Comparison of ENCODE assay signal across 20 cellular contexts in genomic region chrX:20372533-20372932, GRCh38.
DNase-seq lines count a peak whose midpoint lies in the region; ATAC-seq, FAIRE-seq and TF ChIP-seq lines count a peak whose summit lies in the region.
"Had no signal": no experiment of that assay in that cellular context is flagged by ENCODE, and none has a peak within 500 bp of the region (broad histone marks: within the 10 kb centered on the region; RNA-seq: fewer than 3 reads in every experiment).

No MANE protein-coding gene starts in this region.

- no peak overlapping the region for H3K4me2 ChIP-seq in HepG2 (ENCODE audit: low read depth, low read length)
- H3K4me2 ChIP-seq: GM23338 had no signal

- H3K9me3 ChIP-seq in HepG2 (ENCODE audit: low read length) (no peaks in the 10 kb centered on the region), right lobe of liver (no peaks in the 10 kb centered on the region), adipocyte (ENCODE audit: control insufficient read depth, low read length) (no peaks in the 10 kb centered on the region), pancreas (no peaks in the 10 kb centered on the region)
- H3K9me3 ChIP-seq: right atrium auricular region had no signal

- no peak overlapping the region for H3K9ac ChIP-seq in HepG2 (ENCODE audit: insufficient read depth, low read depth, low read length)
- H3K9ac ChIP-seq in adipocyte (ENCODE audit: low read length) = no peak overlapping the region

- TF ChIP-seq EP300 in HepG2 (IDR thresholded peaks at IDR 0.05; ENCODE audit: low read depth in 2 of 2, low read length in 2 of 2) (no peak), HepG2 (CRISPR knock-in tag; IDR thresholded peaks at IDR 0.05; ENCODE audit: borderline replicate concordance) (no peak)

- TF ChIP-seq RAD21 in HepG2 (CRISPR knock-in tag; IDR thresholded peaks at IDR 0.05) = no peak

- H3K36me3 ChIP-seq in HepG2 (replicated peaks in 1 of 2; ENCODE audit: control insufficient read depth in 1 of 2, insufficient read depth in 2 of 2, low read length in 2 of 2) (no peaks in the 10 kb centered on the region), right lobe of liver (no peaks in the 10 kb centered on the region), adipocyte (ENCODE audit: control insufficient read depth, insufficient read depth, low read length, severe bottlenecking) (no peaks in the 10 kb centered on the region), kidney epithelial cell (ENCODE audit: control insufficient read depth, insufficient read depth, low read length) (no peaks in the 10 kb centered on the region), pancreas (no peaks in the 10 kb centered on the region)
- H3K36me3 ChIP-seq: right atrium auricular region had no signal

- intact Hi-C loops in HepG2 (cut with micrococcal nuclease; ENCODE audit: unreplicated experiment) = no loop called here
- intact Hi-C loops in right lobe of liver (cut with DNase I) = no loop called here
- intact Hi-C loops in pancreas (cut with DNase I) = no loop called here

- H3K4me1 ChIP-seq in HepG2 (ENCODE audit: insufficient read depth, low read length) (peaks cover 45% of the 10 kb centered on the region), right lobe of liver (no peaks in the 10 kb centered on the region), adipocyte (ENCODE audit: control insufficient read depth, insufficient read depth, low read length) (no peaks in the 10 kb centered on the region), pancreas (peaks cover 0 to 10% (median 8%) of the 10 kb centered on the region in 3 donors)
- H3K4me1 ChIP-seq: right atrium auricular region had no signal

- H3K4me3 Mint-ChIP-seq in endothelial cell (ENCODE audit: unreplicated experiment) = no peak overlapping the region
- H3K4me3 Mint-ChIP-seq: activated naive CD8-positive, alpha-beta T cell; GM23338; natural killer cell had no signal

- in situ Hi-C loops in HepG2 (cut with HindIII; ENCODE audit: extremely low pct_ligation_motif_present, low pct_unique_long_range_greater_than_20kb) = no loop called here

- FAIRE-seq in HepG2 (lab: Jason Lieb, UNC) (peak; percentile 15), pancreas (lab: Jason Lieb, UNC) (no peak)
- FAIRE-seq: A204.1 had no signal

- H3K27me3 ChIP-seq in HepG2 (ENCODE audit: control insufficient read depth in 1 of 2, insufficient read depth in 2 of 2, low read length in 2 of 2) (no peaks in the 10 kb centered on the region), right lobe of liver (no peaks in the 10 kb centered on the region), adipocyte (replicated peaks; ENCODE audit: control insufficient read depth, insufficient read depth, low read length) (no peaks in the 10 kb centered on the region), kidney epithelial cell (ENCODE audit: control insufficient read depth, insufficient read depth, low read length) (no peaks in the 10 kb centered on the region), pancreas (peaks cover 0 to 5% (median 1%) of the 10 kb centered on the region in 4 donors)
- H3K27me3 ChIP-seq: right atrium auricular region had no signal

- TF ChIP-seq POLR2A in HepG2 (IDR thresholded peaks at IDR 0.05; ENCODE audit: insufficient read depth in 1 of 2, low read depth in 2 of 2, low read length in 2 of 2) = no peak
- TF ChIP-seq POLR2A in right lobe of liver (IDR thresholded peaks at IDR 0.05) = no peak

- H3K4me3 ChIP-seq in HepG2 (replicated peaks in 1 of 3; ENCODE audit: insufficient read depth in 1 of 3, low read depth in 2 of 3, low read length in 3 of 3) (no peak overlapping the region), right lobe of liver (no peak overlapping the region), adipocyte (ENCODE audit: low read length) (no peak overlapping the region), kidney epithelial cell (ENCODE audit: low read depth, low read length) (no peak overlapping the region), pancreas (no peak overlapping the region)
- H3K4me3 ChIP-seq: GM23338, right atrium auricular region had no signal

- TF ChIP-seq CTCF in HepG2 (CRISPR knock-in tag; IDR thresholded peaks at IDR 0.05) (no peak), right lobe of liver (IDR thresholded peaks at IDR 0.05) (no peak), kidney epithelial cell (IDR thresholded peaks at IDR 0.05; ENCODE audit: insufficient read depth, low read length, poor library complexity, severe bottlenecking) (no peak), endothelial cell (IDR thresholded peaks at IDR 0.05; ENCODE audit: unreplicated experiment) (no peak), pancreas (IDR thresholded peaks at IDR 0.05) (no peak)

- H3K36me3 Mint-ChIP-seq in endothelial cell (ENCODE audit: low read depth, unreplicated experiment) = no peaks in the 10 kb centered on the region
- H3K36me3 Mint-ChIP-seq: activated naive CD8-positive, alpha-beta T cell; natural killer cell had no signal

- H3K27ac ChIP-seq in HepG2 (ENCODE audit: extremely low read length, insufficient read depth, low read length) (no peak overlapping the region), right lobe of liver (no peak overlapping the region), pancreas (no peak overlapping the region)
- H3K27ac ChIP-seq: right atrium auricular region had no signal

- H2AFZ ChIP-seq in HepG2 (ENCODE audit: low read length) = no peak overlapping the region
- H2AFZ ChIP-seq: GM23338 had no signal

- 87% methylated on average over 1 of the region's 1 CpG for WGBS in HepG2 (ENCODE audit: low lambda C conversion rate)
- WGBS in right lobe of liver (ENCODE audit: insufficient coverage, low coverage, low lambda C conversion rate, missing lambda C conversion rate) = 18% methylated on average over 1 of the region's 1 CpG
- WGBS in pancreas, 2 donors = 58 to 77% methylated on average over 1 of the region's 1 CpG

- POLR2A ChIA-PET in HepG2 (lab: Yijun Ruan, JAX) = interaction anchor here (0.7 to 2.0 kb wide), 2 partner anchors 10 to 106 kb away, joined by 3 to 10 read pairs; partner anchors contain the start of gene RPS6KA3

- DNase-seq in HepG2 (ENCODE audit: low spot score) (no peak), right lobe of liver (no peak), adipocyte (ENCODE audit: low read depth) (peak; percentile 52), kidney epithelial cell (ENCODE audit: low read depth) (peak; percentile 19), RKO (ENCODE audit: low spot score) (no peak), endothelial cell (ENCODE audit: low spot score) (no peak), pancreas (no peak), NCI-H524 treated with DMSO at 0.1 percent for 48 hours (lab: John Stamatoyannopoulos, UW) (no peak)
- DNase-seq: activated CD4-positive, CD25-positive, alpha-beta regulatory T cell treated with anti-CD3 and anti-CD28 coated beads, Interleukin-2, amount 50 U/mL, for 72 hours; cerebellar nuclear complex; natural killer cell; NCI-H1436; NCI-H510A; OCI-M1; stimulated activated CD4-positive, alpha-beta T cell treated with anti-CD3 and anti-CD28 coated beads, Interleukin-4, amount 100 ng/mL, for 24 hours; trophoblast cell had no signal

- H3K27me3 Mint-ChIP-seq in endothelial cell (ENCODE audit: unreplicated experiment) = no peaks in the 10 kb centered on the region
- H3K27me3 Mint-ChIP-seq: activated naive CD8-positive, alpha-beta T cell had no signal

- CTCF ChIA-PET in HepG2 (lab: Yijun Ruan, JAX; ENCODE audit: low intra/inter-chr PET ratio, low total read pairs) = no interaction called here

- H4K20me1 ChIP-seq in HepG2 (ENCODE audit: insufficient read depth, low read length) = no peaks in the 10 kb centered on the region

- ATAC-seq in HepG2 (no peak), right lobe of liver (no peak), pancreas (no peak)
- ATAC-seq: GM23338, natural killer cell had no signal

- H3K4me1 Mint-ChIP-seq in endothelial cell (ENCODE audit: unreplicated experiment) = no peaks in the 10 kb centered on the region
- H3K4me1 Mint-ChIP-seq: GM23338, natural killer cell had no signal

- H3K27ac Mint-ChIP-seq in endothelial cell (ENCODE audit: unreplicated experiment) = no peak overlapping the region
- H3K27ac Mint-ChIP-seq: activated naive CD8-positive, alpha-beta T cell; GM23338; natural killer cell had no signal

- BruUV-seq in HepG2 (replicated peaks; lab: Mats Ljungman, UMichigan) = no TSS peak

- H3K79me2 ChIP-seq in HepG2 (ENCODE audit: insufficient read depth, low read length) = no peaks in the 10 kb centered on the region

- no peaks in the 10 kb centered on the region for H3K9me3 Mint-ChIP-seq in endothelial cell (ENCODE audit: unreplicated experiment)
- H3K9me3 Mint-ChIP-seq: GM23338, natural killer cell had no signal

TF ChIP-seq in HepG2, 621 proteins besides CTCF, POLR2A, EP300 and RAD21:
- no peak for TF ChIP-seq ELF4 (CRISPR knock-in tag; IDR thresholded peaks at IDR 0.05; ENCODE audit: borderline replicate concordance)
TF ChIP-seq in HepG2: peak in this region for 0.

Comparison
In these comparisons a context has a peak if more than half of its experiments do, and no peak if none do; other contexts are left out.
1. DNase-seq: peak in adipocyte (single experiment) and kidney epithelial cell (single experiment); none in HepG2 (single experiment), right lobe of liver (0 of 3), RKO (single experiment), endothelial cell (single experiment), pancreas (0 of 6) and NCI-H524 treated with DMSO at 0.1 percent for 48 hours (single experiment).